8 cellular contexts compared by ENCODE assay signal in genomic region chr16:48385272-48385953, GRCh38. TPM values are rescaled to one million over a fixed set of nuclear protein-coding genes. Genes with fewer than 3 reads are reported as not detected.
DNase-seq lines count a peak whose midpoint lies in the region; TF ChIP-seq lines count a peak whose summit lies in the region.

TSS of gene SIAH1 (minus strand) at chr16:48385413. CDS start at chr16:48362428, 22,985 bp downstream.

- peak; percentile 57 for DNase-seq in GM04504 (ENCODE audit: low read depth)
- peak; percentile 67 for DNase-seq in H4 (ENCODE audit: low spot score)
- peak; percentile 73 for DNase-seq in SW480 (ENCODE audit: low spot score)
- DNase-seq in activated naive CD8-positive, alpha-beta T cell treated with anti-CD3 and anti-CD28 coated beads, Interleukin-2, amount 50 U/mL, for 16 hours (ENCODE audit: low read depth, low spot score), result peak; percentile 76
- peak; percentile 94 for DNase-seq in cardiac septum (ENCODE audit: low spot score)
- peak; percentile 76 to 98 (median 80) for DNase-seq in posterior cingulate gyrus
- peak; percentile 95 for DNase-seq in type B pancreatic cell (ENCODE audit: extremely low spot score, unreplicated experiment)

- peak within 1 kb of the TSS; percentile 93 for H3K4me3 ChIP-seq in Loucy (ENCODE audit: low read length, poor library complexity, severe bottlenecking)

- H3K27ac Mint-ChIP-seq in type B pancreatic cell, result peak within 1 kb of the TSS; percentile 98

- H3K4me1 ChIP-seq in Loucy (ENCODE audit: insufficient read depth, low read length, poor library complexity, severe bottlenecking), result peaks cover 29% of the 10 kb centered on the region

- intact Hi-C loops in cardiac septum (cut with DNase I), result loop anchor here (10.0 kb wide), 1 partner anchor 149 kb away; no protein-coding TSS in a partner anchor
- intact Hi-C loops in posterior cingulate gyrus (cut with DNase I), result no loop called here

- H3F3A ChIP-seq in Loucy (ENCODE audit: low read depth), result no peaks in the 10 kb centered on the region

- peaks cover 47% of the 10 kb centered on the region for H3K79me2 ChIP-seq in Loucy (ENCODE audit: insufficient read depth, low read length)

- peaks cover 8% of the 10 kb centered on the region for H3K9me3 Mint-ChIP-seq in type B pancreatic cell

- H3K4me3 Mint-ChIP-seq in type B pancreatic cell, result peak within 1 kb of the TSS; percentile 95

- H2AFZ ChIP-seq in Loucy (ENCODE audit: low read length), result peak within 1 kb of the TSS; percentile 82

- H3K4me2 ChIP-seq in Loucy (ENCODE audit: low read depth, low read length, poor library complexity, severe bottlenecking), result peak within 1 kb of the TSS; percentile 85

- no peaks in the 10 kb centered on the region for H3K27me3 Mint-ChIP-seq in type B pancreatic cell

- TF ChIP-seq CTCF in Loucy (conservative IDR thresholded peaks at IDR 0.05; ENCODE audit: low read length) (no peak), type B pancreatic cell (conservative IDR thresholded peaks at IDR 0.05) (no peak)

- peaks cover 7% of the 10 kb centered on the region for H3K36me3 Mint-ChIP-seq in type B pancreatic cell

- H3K9ac ChIP-seq in Loucy (ENCODE audit: low read depth, low read length, poor library complexity, severe bottlenecking), result peak within 1 kb of the TSS; percentile 97

- H3K36me3 ChIP-seq in Loucy (ENCODE audit: insufficient read depth, low read length), result no peaks in the 10 kb centered on the region

- H3K27me3 ChIP-seq in Loucy (ENCODE audit: insufficient read depth, low read length, poor library complexity, severe bottlenecking), result no peaks in the 10 kb centered on the region

- H3K9me3 ChIP-seq in Loucy (ENCODE audit: insufficient read depth, low read depth, low read length), result no peaks in the 10 kb centered on the region

- H4K20me1 ChIP-seq in Loucy (ENCODE audit: insufficient read depth, low read length, poor library complexity, severe bottlenecking), result peaks cover 40% of the 10 kb centered on the region

- peaks cover 23% of the 10 kb centered on the region for H3K4me1 Mint-ChIP-seq in type B pancreatic cell (ENCODE audit: unreplicated experiment)

- no peaks in the 10 kb centered on the region for H3K9me2 ChIP-seq in Loucy (replicated peaks; ENCODE audit: low read depth, low read length)

RNA-seq across cellular contexts. Expression of gene SIAH1, which starts in this region (rescaled TPM):
- total RNA-seq in H4 (2014; rRNA removed; shearing (Covaris generic)), result 38.3 and 41.1 TPM in 2 replicates
- 13.8 TPM for total RNA-seq in cardiac septum
- 23.3 and 26.8 TPM in 2 replicates for total RNA-seq in type B pancreatic cell (ENCODE audit: low replicate concordance)

Comparison
In these comparisons a context has a peak if more than half of its experiments do, and no peak if none do; other contexts are left out.
1. Peak in every context shown above with its lines: DNase-seq and H3K4me3 ChIP-seq.